36 cellular contexts compared by ENCODE assay signal in the genomic region with DNA sequence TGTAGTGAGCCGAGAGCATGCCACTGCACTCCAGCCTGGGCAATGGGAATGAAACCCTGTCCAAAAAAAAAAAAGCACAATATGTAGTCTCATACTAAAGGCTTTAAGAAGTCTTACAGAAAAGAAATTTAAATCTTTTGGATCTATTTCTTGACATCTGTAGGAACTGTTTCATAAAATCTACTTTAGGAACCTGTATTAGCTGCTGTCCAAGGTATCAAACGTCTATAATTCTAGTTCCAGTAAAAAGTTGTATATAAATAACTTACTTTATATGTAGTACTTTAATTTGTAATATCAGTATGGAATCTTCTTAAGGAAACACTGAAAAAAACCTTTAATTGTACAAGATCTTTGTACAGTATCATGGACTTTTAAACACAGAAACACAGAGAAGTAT.
"Had no signal": no experiment of that assay in that cellular context is flagged by ENCODE, and none has a peak within 500 bp of the region (broad histone marks: within the 10 kb centered on the region; RNA-seq: fewer than 3 reads in every experiment).

No MANE protein-coding gene starts in this region.

- DNase-seq: activated B cell treated with CpG ODN at 0.5 μM for 24 hours; activated CD4-positive, alpha-beta memory T cell treated with anti-CD3 and anti-CD28 coated beads for 36 hours; activated CD4-positive, alpha-beta T cell treated with anti-CD3 and anti-CD28 coated beads for 4 hours; activated CD4-positive, alpha-beta T cell treated with anti-CD3 and anti-CD28 coated beads, Interleukin-2, amount 10 ng/mL, durations not matched to agents 24 days and 14 days; activated CD4-positive, alpha-beta T cell treated with anti-CD3 and anti-CD28 coated beads, Interleukin-2, amount 50 U/mL, for 1 hour; activated CD4-positive, alpha-beta T cell treated with anti-CD3 and anti-CD28 coated beads, Interleukin-2, amount 50 U/mL, for 4 hours; activated CD4-positive, CD25-positive, alpha-beta regulatory T cell treated with anti-CD3 and anti-CD28 coated beads, Interleukin-2, amount 50 U/mL, for 72 hours; activated CD8-positive, alpha-beta memory T cell treated with anti-CD3 and anti-CD28 coated beads, Interleukin-2, amount 50 U/mL, for 4 hours; activated CD8-positive, alpha-beta T cell treated with anti-CD3 and anti-CD28 coated beads for 36 hours; activated effector memory CD4-positive, alpha-beta T cell treated with anti-CD3 and anti-CD28 coated beads, Interleukin-2, amount 50 U/mL, for 16 hours; activated gamma-delta T cell treated with Interleukin-2 at 50 U/mL for 16 hours; activated naive CD4-positive, alpha-beta T cell; activated naive CD4-positive, alpha-beta T cell treated with anti-CD3 and anti-CD28 coated beads for 36 hours; activated naive CD4-positive, alpha-beta T cell treated with anti-CD3 and anti-CD28 coated beads, Interleukin-2, amount 50 U/mL, for 16 hours; activated naive CD8-positive, alpha-beta T cell treated with anti-CD3 and anti-CD28 coated beads for 36 hours; activated T-cell treated with anti-CD3 and anti-CD28 coated beads for 4 hours; activated T-cell treated with anti-CD3 and anti-CD28 coated beads, Interleukin-2, amount 50 U/mL, for 1 hour; activated T-cell treated with anti-CD3 and anti-CD28 coated beads, Interleukin-2, amount 50 U/mL, for 4 hours; activated T-cell treated with anti-CD3 and anti-CD28 coated beads, Interleukin-2, amount 50 U/mL, for 72 hours; adrenal gland; amniotic stem cell; aorta; body of pancreas; brain microvascular endothelial cell; central memory CD4-positive, alpha-beta T cell; T-helper 2 cell; T-helper 9 cell had no signal

- ATAC-seq: activated CD8-positive, alpha-beta T cell treated with anti-CD3 and anti-CD28 coated beads for 36 hours; activated naive CD4-positive, alpha-beta T cell treated with anti-CD3 and anti-CD28 coated beads, Interleukin-2, amount 50 U/mL, for 72 hours; activated T-cell treated with anti-CD3 and anti-CD28 coated beads, Interleukin-2, amount 50 U/mL, for 4 hours; activated T-cell treated with anti-CD3 and anti-CD28 coated beads, Interleukin-2, amount 50 U/mL, for 72 hours; activated T-helper 17 cell treated with anti-CD3 and anti-CD28 coated beads, Interleukin-2, amount 50 U/mL, for 72 hours; body of pancreas had no signal

- H3K4me1 Mint-ChIP-seq: activated B cell treated with CpG ODN at 0.5 μM for 24 hours had no signal

- H3K9me3 ChIP-seq: adrenal gland had no signal

- H3K4me1 ChIP-seq: adrenal gland, body of pancreas, breast epithelium had no signal

- H3K27me3 Mint-ChIP-seq: activated B cell treated with CpG ODN at 0.5 μM for 24 hours; activated CD4-positive, alpha-beta memory T cell treated with anti-CD3 and anti-CD28 coated beads for 36 hours; activated CD4-positive, alpha-beta T cell treated with anti-CD3 and anti-CD28 coated beads, Interleukin-2, amount 10 ng/mL, durations not matched to agents 24 days and 14 days; activated CD8-positive, alpha-beta T cell treated with anti-CD3 and anti-CD28 coated beads for 36 hours; activated naive CD8-positive, alpha-beta T cell treated with anti-CD3 and anti-CD28 coated beads for 36 hours; activated T-helper 17 cell treated with anti-CD3 and anti-CD28 coated beads, Interleukin-2, amount 50 U/mL, for 72 hours had no signal

- H3K4me3 ChIP-seq: adrenal gland, body of pancreas, breast epithelium had no signal

- FAIRE-seq: astrocyte, TTC549 had no signal

- H3K4me3 Mint-ChIP-seq: activated B cell treated with CpG ODN at 0.5 μM for 24 hours; activated CD4-positive, alpha-beta memory T cell treated with anti-CD3 and anti-CD28 coated beads for 36 hours; activated CD4-positive, alpha-beta T cell treated with anti-CD3 and anti-CD28 coated beads, Interleukin-2, amount 10 ng/mL, durations not matched to agents 24 days and 14 days; activated CD8-positive, alpha-beta T cell treated with anti-CD3 and anti-CD28 coated beads for 36 hours; activated naive CD4-positive, alpha-beta T cell treated with anti-CD3 and anti-CD28 coated beads for 36 hours; activated naive CD8-positive, alpha-beta T cell treated with anti-CD3 and anti-CD28 coated beads for 36 hours; activated T-cell treated with anti-CD3 and anti-CD28 coated beads, Interleukin-2, amount 50 U/mL, for 4 hours; activated T-cell treated with anti-CD3 and anti-CD28 coated beads, Interleukin-2, amount 50 U/mL, for 72 hours; activated T-helper 1 cell treated with anti-CD3 and anti-CD28 coated beads, Interleukin-12 subunit alpha, Interleukin-12 subunit beta, Interleukin-2, Interleukin-4 antibody, amounts not matched to agents 30 ng/mL and 10 ng/mL and 1 ng/mL, durations not matched to agents 14 hours and 24 hours and 36 hours; activated T-helper 17 cell treated with anti-CD3 and anti-CD28 coated beads, Interleukin-2, amount 50 U/mL, for 72 hours; T-helper 1 cell treated with Interleukin-12 subunit alpha and Interleukin-12 subunit beta and Interleukin-4 antibody, amounts not matched to agents 30 μg/mL and 1 μg/mL, for 36 hours; T-helper 2 cell treated with Interferon-gamma antibody and Interleukin-4, amounts not matched to agents 5 μg/mL and 100 μg/mL, for 36 hours had no signal

- H3K27ac Mint-ChIP-seq: activated B cell treated with CpG ODN at 0.5 μM for 24 hours; activated CD4-positive, alpha-beta memory T cell treated with anti-CD3 and anti-CD28 coated beads for 36 hours; activated CD4-positive, alpha-beta T cell treated with anti-CD3 and anti-CD28 coated beads, Interleukin-2, amount 10 ng/mL, durations not matched to agents 24 days and 14 days; activated CD8-positive, alpha-beta T cell treated with anti-CD3 and anti-CD28 coated beads for 36 hours; activated naive CD4-positive, alpha-beta T cell treated with anti-CD3 and anti-CD28 coated beads for 36 hours; activated naive CD4-positive, alpha-beta T cell treated with anti-CD3 and anti-CD28 coated beads, Interleukin-2, amount 50 U/mL, for 72 hours; activated naive CD8-positive, alpha-beta T cell treated with anti-CD3 and anti-CD28 coated beads for 36 hours; activated T-cell treated with anti-CD3 and anti-CD28 coated beads, Interleukin-2, amount 50 U/mL, for 72 hours; activated T-helper 1 cell treated with anti-CD3 and anti-CD28 coated beads, Interleukin-12 subunit alpha, Interleukin-12 subunit beta, Interleukin-2, Interleukin-4 antibody, amounts not matched to agents 30 ng/mL and 10 ng/mL and 1 ng/mL, durations not matched to agents 14 hours and 24 hours and 36 hours; activated T-helper 17 cell treated with anti-CD3 and anti-CD28 coated beads, Interleukin-2, amount 50 U/mL, for 72 hours; T-helper 1 cell treated with Interleukin-12 subunit alpha and Interleukin-12 subunit beta and Interleukin-4 antibody, amounts not matched to agents 30 μg/mL and 1 μg/mL, for 36 hours; T-helper 2 cell treated with Interferon-gamma antibody and Interleukin-4, amounts not matched to agents 5 μg/mL and 100 μg/mL, for 36 hours had no signal

- H3K36me3 ChIP-seq: adrenal gland, brain microvascular endothelial cell, breast epithelium had no signal

- H3K27ac ChIP-seq: adrenal gland, body of pancreas, brain microvascular endothelial cell, breast epithelium, VCaP had no signal

- H3K27me3 ChIP-seq: adrenal gland, body of pancreas, brain microvascular endothelial cell, breast epithelium had no signal
